13 cellular contexts compared by ENCODE assay signal in genomic region chr16:16027728-16028310, GRCh38.
DNase-seq lines count a peak whose midpoint lies in the region; ATAC-seq and TF ChIP-seq lines count a peak whose summit lies in the region.
"Had no signal": no experiment of that assay in that cellular context is flagged by ENCODE, and none has a peak within 500 bp of the region (broad histone marks: within the 10 kb centered on the region; RNA-seq: fewer than 3 reads in every experiment).

No MANE protein-coding gene starts in this region.

- H2BK120ac ChIP-seq in IMR-90 (ENCODE audit: low read depth, low read length) = no peak overlapping the region; the same call in 1 of the 2 replicates

- peak overlapping the region; percentile 2 to 85 (median 73); a peak in 21 of 22 replicates for H3K4me2 ChIP-seq in BLaER1 treated with 17β-estradiol and CSF1 and Interleukin-3, amounts not matched to agents 10 nM and 100 nM
- no peak overlapping the region for H3K4me2 ChIP-seq in IMR-90 (ENCODE audit: low read depth, low read length)

- H2BK5ac ChIP-seq in IMR-90 (ENCODE audit: low read depth, low read length, poor library complexity, severe bottlenecking) = no peak overlapping the region

- 83% methylated on average over 1 of the region's 11 CpGs; no CpG with 5 or more reads in 1 of the 2 experiments for WGBS in IMR-90 (ENCODE audit: extremely low coverage in 2 of 2, insufficient read length in 1 of 2), 2 experiments
- 59 to 76% methylated on average over 5 to 11 of the region's 11 CpGs for WGBS in endodermal cell (ENCODE audit: insufficient coverage in 1 of 2, insufficient read length in 1 of 2), 2 experiments

- H3K4me1 ChIP-seq in BLaER1 treated with 17β-estradiol and CSF1 and Interleukin-3, amounts not matched to agents 10 nM and 100 nM = peaks cover 26 to 60% (median 50%) of the 10 kb centered on the region in 10 experiments
- H3K4me1 ChIP-seq in IMR-90 (ENCODE audit: control insufficient read depth, insufficient read depth, low read length) (peaks cover 51% of the 10 kb centered on the region), endodermal cell (ENCODE audit: control insufficient read depth, insufficient read depth, low read length) (no peaks in the 10 kb centered on the region), Caco-2 (peaks cover under 1% of the 10 kb centered on the region)

- dilution Hi-C loops in IMR-90 (cut with HindIII; ENCODE audit: low sequenced_read_pairs, unreplicated experiment) = no loop called here

- H3K18ac ChIP-seq in IMR-90 (ENCODE audit: low read depth, low read length) = peak overlapping the region; percentile 26

- no peak for TF ChIP-seq POLR2A in IMR-90 (IDR thresholded peaks at IDR 0.05; ENCODE audit: low read depth, low read length)

- H3K4me3 Mint-ChIP-seq in endodermal cell (no peak overlapping the region), neural crest cell (peak overlapping the region; percentile 14), Caco-2 (ENCODE audit: unreplicated experiment) (no peak overlapping the region), WTC11 (no peak overlapping the region)

- no peak overlapping the region for H2AFZ ChIP-seq in IMR-90 (replicated peaks; ENCODE audit: low read length, poor library complexity)

- peak overlapping the region; percentile 72 for H3K27ac Mint-ChIP-seq in endodermal cell
- peak overlapping the region; percentile 79 for H3K27ac Mint-ChIP-seq in neural crest cell (ENCODE audit: unreplicated experiment)
- no peak overlapping the region for H3K27ac Mint-ChIP-seq in Caco-2 (ENCODE audit: unreplicated experiment)
- no peak overlapping the region for H3K27ac Mint-ChIP-seq in WTC11

- no peak for DNase-seq in IMR-90
- no peak for DNase-seq in endodermal cell
- DNase-seq in neural crest cell (ENCODE audit: low read depth, low spot score) = no peak
- DNase-seq in Caco-2 = no peak
- no peak for DNase-seq in WTC11 (ENCODE audit: low spot score)
- DNase-seq in SK-N-DZ (ENCODE audit: low spot score) = no peak
- DNase-seq: activated CD8-positive, alpha-beta memory T cell treated with anti-CD3 and anti-CD28 coated beads, Interleukin-2, amount 50 U/mL, for 4 hours; amygdala; effector memory CD4-positive, alpha-beta T cell; NCI-H1436 treated with DMSO at 0.1 percent for 48 hours; stimulated activated CD8-positive, alpha-beta memory T cell treated with anti-CD3 and anti-CD28 coated beads, Interleukin-4, amount 100 ng/mL, for 48 hours had no signal

- peaks cover 8% of the 10 kb centered on the region for H3K4me1 Mint-ChIP-seq in endodermal cell
- peaks cover 23% of the 10 kb centered on the region for H3K4me1 Mint-ChIP-seq in neural crest cell
- H3K4me1 Mint-ChIP-seq in Caco-2 (ENCODE audit: low read depth, unreplicated experiment) = no peaks in the 10 kb centered on the region
- H3K4me1 Mint-ChIP-seq in WTC11 = peaks cover 6% of the 10 kb centered on the region; the same call in 1 of the 2 replicates

- H3K9me3 Mint-ChIP-seq in endodermal cell (no peaks in the 10 kb centered on the region), neural crest cell (no peaks in the 10 kb centered on the region), Caco-2 (ENCODE audit: unreplicated experiment) (no peaks in the 10 kb centered on the region), WTC11 (no peaks in the 10 kb centered on the region)

- H2BK20ac ChIP-seq in IMR-90 (ENCODE audit: low read depth, low read length) = peak overlapping the region; percentile 17

- no peak overlapping the region for H2AK9ac ChIP-seq in IMR-90 (replicated peaks; ENCODE audit: low read depth, low read length, poor library complexity)

- peaks cover 52 to 94% of the 10 kb centered on the region in 2 experiments for H3K79me1 ChIP-seq in IMR-90 (ENCODE audit: low read depth in 1 of 2, low read length in 2 of 2)

- H3K23ac ChIP-seq in IMR-90 (ENCODE audit: low read depth, low read length) = no peak overlapping the region

- H3K27me3 ChIP-seq in BLaER1 treated with 17β-estradiol and CSF1 and Interleukin-3, amounts not matched to agents 10 nM and 100 nM = no peaks in the 10 kb centered on the region
- H3K27me3 ChIP-seq in IMR-90 (ENCODE audit: control insufficient read depth, insufficient read depth, low read length) = no peaks in the 10 kb centered on the region
- no peaks in the 10 kb centered on the region for H3K27me3 ChIP-seq in endodermal cell (ENCODE audit: control insufficient read depth, insufficient read depth, low read length, poor library complexity, severe bottlenecking)
- no peaks in the 10 kb centered on the region for H3K27me3 ChIP-seq in Caco-2 (replicated peaks; ENCODE audit: control insufficient read depth, insufficient read depth, low read length)

- peaks cover 56% of the 10 kb centered on the region for H3K9me1 ChIP-seq in IMR-90 (ENCODE audit: insufficient read depth, low read length)

- in situ Hi-C loops in IMR-90 (cut with MboI; ENCODE audit: low sequenced_read_pairs) = no loop called here

- POLR2A ChIA-PET in IMR-90 (lab: Charles Lee; ENCODE audit: unreplicated experiment) = no interaction called here
- POLR2A ChIA-PET in Caco-2 (lab: Charles Lee) = no interaction called here
- POLR2A ChIA-PET in WTC11 (lab: Charles Lee) = no interaction called here

- peak overlapping the region; percentile 62 for H3K4ac ChIP-seq in IMR-90 (ENCODE audit: low read depth, low read length)

- no peaks in the 10 kb centered on the region for H3K9me3 ChIP-seq in BLaER1 treated with 17β-estradiol and CSF1 and Interleukin-3, amounts not matched to agents 10 nM and 100 nM (replicated peaks in 1 of 11)
- no peaks in the 10 kb centered on the region for H3K9me3 ChIP-seq in IMR-90 (ENCODE audit: control insufficient read depth, insufficient read depth, low read length)
- H3K9me3 ChIP-seq in endodermal cell (ENCODE audit: control insufficient read depth, low read length) = no peaks in the 10 kb centered on the region
- H3K9me3 ChIP-seq in Caco-2 = no peaks in the 10 kb centered on the region

- BruUV-seq in IMR-90 (replicated peaks; lab: Mats Ljungman, UMichigan) (no TSS peak), Caco-2 (replicated peaks; lab: Mats Ljungman, UMichigan) (no TSS peak)

- no peaks in the 10 kb centered on the region for H3K27me3 Mint-ChIP-seq in endodermal cell (ENCODE audit: insufficient read depth)
- no peaks in the 10 kb centered on the region for H3K27me3 Mint-ChIP-seq in neural crest cell (ENCODE audit: low read depth)
- no peaks in the 10 kb centered on the region for H3K27me3 Mint-ChIP-seq in Caco-2 (ENCODE audit: insufficient read depth, unreplicated experiment)
- no peaks in the 10 kb centered on the region for H3K27me3 Mint-ChIP-seq in WTC11 (ENCODE audit: low read depth)

- TF ChIP-seq CTCF in IMR-90 (conservative IDR thresholded peaks at IDR 0.05; ENCODE audit: low read depth, low read length) (no peak), endodermal cell (conservative IDR thresholded peaks at IDR 0.05) (no peak), neural crest cell (conservative IDR thresholded peaks at IDR 0.05) (no peak), Caco-2 (IDR thresholded peaks at IDR 0.05; ENCODE audit: insufficient read depth in 1 of 2, low read depth in 1 of 2, low read length in 1 of 2, severe bottlenecking in 1 of 2, unreplicated experiment in 1 of 2) (no peak), WTC11 (IDR thresholded peaks at IDR 0.05) (no peak)

- H2BK15ac ChIP-seq in IMR-90 (ENCODE audit: low read depth, low read length) = 0 out of 3 replicates have a peak overlapping the region, but pooled peaks have one; percentile 41

- H2AK5ac ChIP-seq in IMR-90 (ENCODE audit: low read depth, low read length) = peak overlapping the region; percentile 74

- H3K9ac ChIP-seq in BLaER1 treated with 17β-estradiol and CSF1 and Interleukin-3, amounts not matched to agents 10 nM and 100 nM = peak overlapping the region in 8 of 11 experiments; percentile 6 to 56 (median 28); a peak in 11 of 22 replicates
- no peak overlapping the region for H3K9ac ChIP-seq in IMR-90 (ENCODE audit: low read depth, low read length)
- H3K9ac ChIP-seq in endodermal cell (ENCODE audit: extremely low read depth, low read length, poor library complexity, severe bottlenecking) = peak overlapping the region; percentile 20

- H3K4me3 ChIP-seq in BLaER1 treated with 17β-estradiol and CSF1 and Interleukin-3, amounts not matched to agents 10 nM and 100 nM = no peak overlapping the region; a peak in 1 of 20 replicates
- no peak overlapping the region for H3K4me3 ChIP-seq in IMR-90 (ENCODE audit: insufficient read depth, low read depth, low read length)
- H3K4me3 ChIP-seq in endodermal cell (ENCODE audit: low read length) = no peak overlapping the region
- H3K4me3 ChIP-seq in Caco-2 (ENCODE audit: low read depth, low read length) = no peak overlapping the region

- H4K5ac ChIP-seq in IMR-90 (ENCODE audit: low read depth, low read length) = peak overlapping the region; percentile 48; the same call in 1 of the 2 replicates

- 0 out of 4 replicates have a peak overlapping the region, but pooled peaks of 1 of the 2 experiments have one; percentile 15 for H4K8ac ChIP-seq in IMR-90 (ENCODE audit: low read depth in 2 of 2, low read length in 2 of 2)

- H3K36me3 ChIP-seq in BLaER1 treated with 17β-estradiol and CSF1 and Interleukin-3, amounts not matched to agents 10 nM and 100 nM = peaks cover 45 to 84% (median 65%) of the 10 kb centered on the region in 11 experiments
- H3K36me3 ChIP-seq in IMR-90 (ENCODE audit: control insufficient read depth, insufficient read depth, low read length) (peaks cover 47% of the 10 kb centered on the region), endodermal cell (ENCODE audit: control insufficient read depth, insufficient read depth, low read length) (peaks cover 7% of the 10 kb centered on the region), Caco-2 (ENCODE audit: control insufficient read depth, insufficient read depth, low read length) (no peaks in the 10 kb centered on the region)

- H3K36me3 Mint-ChIP-seq in endodermal cell (ENCODE audit: low read depth) (peaks cover 23% of the 10 kb centered on the region), neural crest cell (ENCODE audit: low read depth) (peaks cover 5% of the 10 kb centered on the region), Caco-2 (ENCODE audit: insufficient read depth, unreplicated experiment) (no peaks in the 10 kb centered on the region), WTC11 (peaks cover 19% of the 10 kb centered on the region; the same call in 1 of the 2 replicates)

- ATAC-seq in IMR-90 (ENCODE audit: low read depth) (no peak), GM18868 (IDR thresholded peaks at IDR 0.05; ENCODE audit: unreplicated experiment) (no peak), WTC11 (no peak)

- peaks cover 0 to 48% (median 0%) of the 10 kb centered on the region in 11 experiments; a peak in 7 of 22 replicates for H4K20me1 ChIP-seq in BLaER1 treated with 17β-estradiol and CSF1 and Interleukin-3, amounts not matched to agents 10 nM and 100 nM
- peaks cover 17% of the 10 kb centered on the region; the same call in 1 of the 2 replicates for H4K20me1 ChIP-seq in IMR-90 (ENCODE audit: insufficient read depth, low read length)

- CTCF ChIA-PET in IMR-90 (lab: Yijun Ruan, JAX) (no interaction called here), Caco-2 (lab: Charles Lee) (no interaction called here), WTC11 (lab: Charles Lee) (interaction anchor here (0.9 to 1.1 kb wide), 2 partner anchors 153 to 250 kb away, joined by 3 read pairs; no protein-coding TSS in a partner anchor)

- H3K14ac ChIP-seq in IMR-90 (replicated peaks; ENCODE audit: low read depth, low read length) = 0 out of 2 replicates have a peak overlapping the region, but pooled peaks have one; percentile 21

- TF ChIP-seq RAD21 in IMR-90 (IDR thresholded peaks at IDR 0.05; ENCODE audit: low read length) = no peak

- H4K91ac ChIP-seq in IMR-90 (ENCODE audit: insufficient read depth, low read depth, low read length) = peak overlapping the region; percentile 49; the same call in 1 of the 2 replicates

- intact Hi-C loops in IMR-90 (cut with micrococcal nuclease) (loop anchor here (5.0 kb wide), 1 partner anchor 76 kb away; no protein-coding TSS in a partner anchor), Caco-2 (cut with micrococcal nuclease; ENCODE audit: unreplicated experiment) (no loop called here)

- peak overlapping the region in 8 of 11 experiments; percentile 34 to 63 (median 49); a peak in 16 of 22 replicates for H3K27ac ChIP-seq in BLaER1 treated with 17β-estradiol and CSF1 and Interleukin-3, amounts not matched to agents 10 nM and 100 nM
- H3K27ac ChIP-seq in IMR-90 (ENCODE audit: insufficient read depth, low read length) (peak overlapping the region; percentile 88), endodermal cell (ENCODE audit: low read depth, low read length) (peak overlapping the region; percentile 40)

- H3K56ac ChIP-seq in IMR-90 (ENCODE audit: extremely low read depth, insufficient read depth, low read length) = no peak overlapping the region

Comparison
In these comparisons a context has a peak if more than half of its experiments do, and no peak if none do; other contexts are left out.
1. H3K27ac Mint-ChIP-seq: peak in endodermal cell (single experiment) and neural crest cell (single experiment); none in Caco-2 (single experiment) and WTC11 (single experiment).
2. Peak in every context shown above with its lines, with median percentiles within 50 percentile points of each other: H3K27ac ChIP-seq.